ENCODE assay signal across 9 cellular contexts in genomic region chr2:98935111-98935770, GRCh38. TPM values are rescaled to one million over a fixed set of nuclear protein-coding genes. Genes with fewer than 3 reads are reported as not detected.
DNase-seq lines count a peak whose midpoint lies in the region; ATAC-seq and TF ChIP-seq lines count a peak whose summit lies in the region.
"Had no signal": no experiment of that assay in that cellular context is flagged by ENCODE, and none has a peak within 500 bp of the region (broad histone marks: within the 10 kb centered on the region; RNA-seq: fewer than 3 reads in every experiment).

No MANE protein-coding gene starts in this region.

- no peaks in the 10 kb centered on the region for H3K36me3 ChIP-seq in liver (ENCODE audit: control insufficient read depth in 4 of 4, insufficient read depth in 3 of 4, low read depth in 1 of 4, low read length in 3 of 4)
- H3K36me3 ChIP-seq in tibial artery = no peaks in the 10 kb centered on the region

- H3K27ac Mint-ChIP-seq in activated CD8-positive, alpha-beta memory T cell treated with anti-CD3 and anti-CD28 coated beads, Interleukin-2, amount 10 ng/mL, durations not matched to agents 7 days and 5 days = no peak overlapping the region
- no peak overlapping the region for H3K27ac Mint-ChIP-seq in activated naive CD8-positive, alpha-beta T cell treated with anti-CD3 and anti-CD28 coated beads, Interleukin-2, amount 10 ng/mL, durations not matched to agents 7 days and 5 days

- no peak for ATAC-seq in activated CD8-positive, alpha-beta memory T cell treated with anti-CD3 and anti-CD28 coated beads, Interleukin-2, amount 10 ng/mL, durations not matched to agents 7 days and 5 days
- no peak for ATAC-seq in activated naive CD8-positive, alpha-beta T cell treated with anti-CD3 and anti-CD28 coated beads, Interleukin-2, amount 10 ng/mL, durations not matched to agents 7 days and 5 days (ENCODE audit: low read depth)

- intact Hi-C loops in tibial artery (cut with DNase I; ENCODE audit: low total_unique reads) = no loop called here

- H3K27me3 Mint-ChIP-seq in activated CD8-positive, alpha-beta memory T cell treated with anti-CD3 and anti-CD28 coated beads, Interleukin-2, amount 10 ng/mL, durations not matched to agents 7 days and 5 days = peaks cover 75% of the 10 kb centered on the region
- peaks cover 75% of the 10 kb centered on the region for H3K27me3 Mint-ChIP-seq in activated naive CD8-positive, alpha-beta T cell treated with anti-CD3 and anti-CD28 coated beads, Interleukin-2, amount 10 ng/mL, durations not matched to agents 7 days and 5 days

- H3K36me3 Mint-ChIP-seq in activated CD8-positive, alpha-beta memory T cell treated with anti-CD3 and anti-CD28 coated beads, Interleukin-2, amount 10 ng/mL, durations not matched to agents 7 days and 5 days = peaks cover 3% of the 10 kb centered on the region
- H3K36me3 Mint-ChIP-seq in activated naive CD8-positive, alpha-beta T cell treated with anti-CD3 and anti-CD28 coated beads, Interleukin-2, amount 10 ng/mL, durations not matched to agents 7 days and 5 days = no peaks in the 10 kb centered on the region

- 15% methylated on average over 19 of the region's 19 CpGs for WGBS in liver

- H3K4me1 Mint-ChIP-seq in activated CD8-positive, alpha-beta memory T cell treated with anti-CD3 and anti-CD28 coated beads, Interleukin-2, amount 10 ng/mL, durations not matched to agents 7 days and 5 days = peaks cover 13% of the 10 kb centered on the region
- peaks cover 3% of the 10 kb centered on the region for H3K4me1 Mint-ChIP-seq in activated naive CD8-positive, alpha-beta T cell treated with anti-CD3 and anti-CD28 coated beads, Interleukin-2, amount 10 ng/mL, durations not matched to agents 7 days and 5 days

- H3K27ac ChIP-seq in liver (ENCODE audit: low read depth in 1 of 2, low read length in 2 of 2) (no peak overlapping the region), tibial artery (no peak overlapping the region)
- H3K27ac ChIP-seq: HL-60 had no signal

- peak overlapping the region in 2 of 3 donors; percentile 43 to 63 for H3K4me3 ChIP-seq in liver (ENCODE audit: low read depth in 1 of 3, low read length in 3 of 3)
- H3K4me3 ChIP-seq in tibial artery = peak overlapping the region; percentile 40 to 52

- peak overlapping the region; percentile 47 for H3K4me3 Mint-ChIP-seq in activated CD8-positive, alpha-beta memory T cell treated with anti-CD3 and anti-CD28 coated beads, Interleukin-2, amount 10 ng/mL, durations not matched to agents 7 days and 5 days
- peak overlapping the region; percentile 56 for H3K4me3 Mint-ChIP-seq in activated naive CD8-positive, alpha-beta T cell treated with anti-CD3 and anti-CD28 coated beads, Interleukin-2, amount 10 ng/mL, durations not matched to agents 7 days and 5 days

- no peak overlapping the region for H3K9ac ChIP-seq in liver (ENCODE audit: low read depth in 1 of 2, low read length in 2 of 2)

- H3K9me3 ChIP-seq in liver (ENCODE audit: control insufficient read depth in 4 of 4, low read length in 3 of 4) = no peaks in the 10 kb centered on the region
- H3K9me3 ChIP-seq in tibial artery = no peaks in the 10 kb centered on the region

- TF ChIP-seq RAD21 in liver (IDR thresholded peaks at IDR 0.05) = no peak

- no peaks in the 10 kb centered on the region for H3K9me3 Mint-ChIP-seq in activated CD8-positive, alpha-beta memory T cell treated with anti-CD3 and anti-CD28 coated beads, Interleukin-2, amount 10 ng/mL, durations not matched to agents 7 days and 5 days (ENCODE audit: low read depth)
- H3K9me3 Mint-ChIP-seq in activated naive CD8-positive, alpha-beta T cell treated with anti-CD3 and anti-CD28 coated beads, Interleukin-2, amount 10 ng/mL, durations not matched to agents 7 days and 5 days = no peaks in the 10 kb centered on the region

- CTCF ChIA-PET in activated CD8-positive, alpha-beta memory T cell treated with anti-CD3 and anti-CD28 coated beads, Interleukin-2, amount 10 ng/mL, durations not matched to agents 7 days and 5 days (lab: Charles Lee) = no interaction called here

- H3K4me1 ChIP-seq in liver (ENCODE audit: control insufficient read depth in 4 of 4, insufficient read depth in 4 of 4, low read length in 3 of 4) (peaks cover 6 to 24% (median 13%) of the 10 kb centered on the region in 4 donors), tibial artery (peaks cover 0 to 20% (median 16%) of the 10 kb centered on the region in 4 donors)

- DNase-seq in activated CD8-positive, alpha-beta memory T cell treated with anti-CD3 and anti-CD28 coated beads, Interleukin-2, amount 10 ng/mL, durations not matched to agents 7 days and 5 days = no peak
- DNase-seq in activated CD8-positive, alpha-beta memory T cell treated with anti-CD3 and anti-CD28 coated beads, Interleukin-2, amount 50 U/mL, for 48 hours = no peak
- DNase-seq in activated naive CD8-positive, alpha-beta T cell treated with anti-CD3 and anti-CD28 coated beads, Interleukin-2, amount 10 ng/mL, durations not matched to agents 7 days and 5 days = no peak
- DNase-seq in tibial artery = no peak
- DNase-seq in SHP77 treated with DMSO at 0.1 percent for 48 hours (lab: John Stamatoyannopoulos, UW) = no peak
- DNase-seq in mucosa of gallbladder (ENCODE audit: low spot score) = no peak
- DNase-seq in stimulated activated CD8-positive, alpha-beta memory T cell treated with anti-CD3 and anti-CD28 coated beads, Interleukin-4, amount 100 ng/mL, for 48 hours = no peak

- POLR2A ChIA-PET in activated naive CD8-positive, alpha-beta T cell treated with anti-CD3 and anti-CD28 coated beads, Interleukin-2, amount 10 ng/mL, durations not matched to agents 7 days and 5 days (lab: Charles Lee) = interaction anchor here (0.6 kb wide), 1 partner anchor 294 kb away, joined by 3 read pairs; no protein-coding TSS in a partner anchor

- TF ChIP-seq CTCF in liver (IDR thresholded peaks at IDR 0.05; ENCODE audit: low read depth, low read length, missing input control) (no peak), tibial artery (IDR thresholded peaks at IDR 0.05) (no peak)

- H3K27me3 ChIP-seq in liver (ENCODE audit: control insufficient read depth in 4 of 4, insufficient read depth in 4 of 4, low read length in 3 of 4) (peaks cover 0 to 4% (median 2%) of the 10 kb centered on the region in 4 donors), tibial artery (peaks cover 0 to 38% of the 10 kb centered on the region in 2 donors)

TF ChIP-seq in liver, 16 proteins besides CTCF, POLR2A, EP300 and RAD21 (continues in another document):
- TF ChIP-seq REST (IDR thresholded peaks at IDR 0.05) (no peak), GABPA (IDR thresholded peaks at IDR 0.05 in 1 of 2, conservative IDR thresholded peaks at IDR 0.05 in 1 of 2) (no peak), MAX (IDR thresholded peaks at IDR 0.05) (no peak), HNF4G (IDR thresholded peaks at IDR 0.05) (no peak), NR2F2 (IDR thresholded peaks at IDR 0.05) (no peak), FOXA1 (IDR thresholded peaks at IDR 0.05) (no peak), ATF3 (IDR thresholded peaks at IDR 0.05) (no peak), JUND (IDR thresholded peaks at IDR 0.05) (no peak), SP1 (IDR thresholded peaks at IDR 0.05) (no peak), EGR1 (IDR thresholded peaks at IDR 0.05; ENCODE audit: low read depth in 2 of 2) (no peak), HNF4A (conservative IDR thresholded peaks at IDR 0.05) (no peak), FOXA2 (IDR thresholded peaks at IDR 0.05) (no peak), RXRA (IDR thresholded peaks at IDR 0.05) (no peak)

RNA-seq across cellular contexts. Expression of gene CRACDL, which starts 0.8 kb away (rescaled TPM):
- total RNA-seq in activated CD8-positive, alpha-beta memory T cell treated with anti-CD3 and anti-CD28 coated beads, Interleukin-2, amount 10 ng/mL, durations not matched to agents 7 days and 5 days = under 1 TPM; 0.18 to 0.35 TPM
- total RNA-seq in activated naive CD8-positive, alpha-beta T cell treated with anti-CD3 and anti-CD28 coated beads, Interleukin-2, amount 10 ng/mL, durations not matched to agents 7 days and 5 days = 1 to 10 TPM in 1 of 2 experiments, under 1 TPM in 1; 0.61 to 2.3 TPM
- under 1 TPM; 0.17 to 0.42 TPM for total RNA-seq in liver
- under 1 TPM; 0.13 to 0.46 TPM for polyA plus RNA-seq in liver
- total RNA-seq in mucosa of gallbladder = 18.4 TPM
